Comparison of ENCODE assay signal across 18 cellular contexts in the genomic region with DNA sequence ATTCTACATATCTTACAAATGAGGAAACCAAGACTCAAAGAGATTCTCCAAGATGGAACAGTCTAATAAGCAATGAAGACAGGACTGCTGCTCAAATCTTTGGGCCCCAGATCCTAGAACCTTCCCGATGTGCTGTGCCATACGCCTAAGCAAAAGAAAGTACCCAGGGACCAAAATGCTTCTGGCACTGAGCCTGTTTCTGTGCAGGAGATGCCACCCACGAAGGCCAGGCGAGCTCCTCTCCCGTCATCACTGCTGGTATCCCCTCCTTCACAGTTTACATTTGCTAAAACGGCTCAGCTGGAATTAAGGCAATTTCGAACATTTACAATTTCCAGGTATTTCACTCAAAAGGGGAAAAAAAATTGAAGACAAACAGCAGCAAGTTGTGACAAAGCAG.
DNase-seq lines count a peak whose midpoint lies in the region; FAIRE-seq and TF ChIP-seq lines count a peak whose summit lies in the region.
"Had no signal": no experiment of that assay in that cellular context is flagged by ENCODE, and none has a peak within 500 bp of the region (broad histone marks: within the 10 kb centered on the region; RNA-seq: fewer than 3 reads in every experiment).

No MANE protein-coding gene starts in this region.

- H3K56ac ChIP-seq in H9 (ENCODE audit: insufficient read length, low read depth, low read length): no peak overlapping the region

- DNase-seq in SJCRH30: peak; percentile 26 to 31
- no peak for DNase-seq in endothelial cell of umbilical vein (ENCODE audit: low read depth, low spot score)
- DNase-seq in mesenteric fat pad (ENCODE audit: low spot score): no peak
- no peak for DNase-seq in H9
- no peak for DNase-seq in hepatic stellate cell (ENCODE audit: low spot score)
- DNase-seq: C1 segment of cervical spinal cord; Calu3; CD4-positive, alpha-beta memory T cell; COR-L47; DMS53; DMS79 treated with DMSO at 0.1 percent for 48 hours; GF-D8; GM23248; H7 had no signal

- no peak overlapping the region for H3K23ac ChIP-seq in H9 (ENCODE audit: insufficient read length, low read depth, low read length)

- H3K27me3 ChIP-seq in SJCRH30 (no peaks in the 10 kb centered on the region), endothelial cell of umbilical vein (ENCODE audit: control insufficient read depth in 2 of 2, insufficient read depth in 2 of 2, low read length in 2 of 2) (no peaks in the 10 kb centered on the region), H9 (ENCODE audit: insufficient read depth, low read length) (no peaks in the 10 kb centered on the region)

- H3T11ph ChIP-seq in H9 (ENCODE audit: low read length): no peak overlapping the region

- peaks cover 2 to 8% (median 8%) of the 10 kb centered on the region in 3 experiments; a peak in 4 of 7 replicates for H3K36me3 Mint-ChIP-seq in H9 (ENCODE audit: insufficient read depth in 1 of 3, low read depth in 3 of 3)

- no peak overlapping the region for H3K4me3 Mint-ChIP-seq in H9
- H3K4me3 Mint-ChIP-seq: CD4-positive, alpha-beta memory T cell had no signal

- no peak overlapping the region for H2BK5ac ChIP-seq in H9 (ENCODE audit: insufficient read length, low read length)

- no peak overlapping the region; a peak in 1 of 7 replicates for H3K27ac Mint-ChIP-seq in H9

- H3K4me2 ChIP-seq in endothelial cell of umbilical vein (ENCODE audit: insufficient read depth, low read length) (no peak overlapping the region), H9 (ENCODE audit: insufficient read depth, insufficient read length, low read length) (no peak overlapping the region)

- no peak overlapping the region for H2BK12ac ChIP-seq in H9 (ENCODE audit: insufficient read length, low read depth, low read length)

- no peaks in the 10 kb centered on the region for H3K9me3 Mint-ChIP-seq in H9

- BruUV-seq in endothelial cell of umbilical vein (replicated peaks; lab: Mats Ljungman, UMichigan): no TSS peak

- no peaks in the 10 kb centered on the region for H4K20me1 ChIP-seq in endothelial cell of umbilical vein (replicated peaks; ENCODE audit: control insufficient read depth, extremely low read depth, insufficient read depth, low read length)
- H4K20me1 ChIP-seq in H9 (ENCODE audit: control insufficient read depth, insufficient read depth, insufficient read length): peaks cover 2% of the 10 kb centered on the region

- no peak overlapping the region for H4K8ac ChIP-seq in H9 (replicated peaks; ENCODE audit: insufficient read length, low read depth, low read length)

- H3K4me3 ChIP-seq in SJCRH30: no peak overlapping the region
- no peak overlapping the region for H3K4me3 ChIP-seq in endothelial cell of umbilical vein (replicated peaks in 1 of 3; ENCODE audit: insufficient read depth in 1 of 3, low read depth in 1 of 3, low read length in 3 of 3)
- H3K4me3 ChIP-seq: GM23248 had no signal

- no peaks in the 10 kb centered on the region for H3K9me3 ChIP-seq in SJCRH30 (replicated peaks)
- no peaks in the 10 kb centered on the region for H3K9me3 ChIP-seq in endothelial cell of umbilical vein (replicated peaks; ENCODE audit: control insufficient read depth, insufficient read depth, low read length)
- no peaks in the 10 kb centered on the region for H3K9me3 ChIP-seq in H9 (ENCODE audit: control insufficient read depth, low read depth, low read length)

- H3K79me2 ChIP-seq in endothelial cell of umbilical vein (ENCODE audit: control insufficient read depth, insufficient read depth, low read length): no peaks in the 10 kb centered on the region
- H3K79me2 ChIP-seq in H9 (ENCODE audit: insufficient read depth, low read length): no peaks in the 10 kb centered on the region

- no peak overlapping the region for H2AFZ ChIP-seq in endothelial cell of umbilical vein (ENCODE audit: low read depth, low read length)
- H2AFZ ChIP-seq in H9 (ENCODE audit: low read length): no peak overlapping the region
- H2AFZ ChIP-seq: GM23248 had no signal

- TF ChIP-seq CTCF in endothelial cell of umbilical vein (IDR thresholded peaks at IDR 0.05; ENCODE audit: extremely low read depth in 1 of 2, insufficient read depth in 1 of 2, low read depth in 1 of 2, low read length in 2 of 2) (no peak), H9 (conservative IDR thresholded peaks at IDR 0.05) (no peak)

- H3K9ac ChIP-seq in endothelial cell of umbilical vein (replicated peaks; ENCODE audit: extremely low read depth, insufficient read depth, low read length): no peak overlapping the region
- no peak overlapping the region for H3K9ac ChIP-seq in H9 (ENCODE audit: extremely low read depth, insufficient read length, low read length)
- H3K9ac ChIP-seq: GM23248 had no signal

- no peak overlapping the region for H4K91ac ChIP-seq in H9 (ENCODE audit: insufficient read length, low read depth, low read length)

- H3K27ac ChIP-seq in SJCRH30: no peak overlapping the region
- H3K27ac ChIP-seq in endothelial cell of umbilical vein (ENCODE audit: insufficient read depth, low read depth, low read length): no peak overlapping the region
- peak overlapping the region; percentile 2 for H3K27ac ChIP-seq in temporal lobe (ENCODE audit: low read depth, low read length)
- H3K27ac ChIP-seq in H9 (ENCODE audit: insufficient read length, low read depth, low read length): no peak overlapping the region
- H3K27ac ChIP-seq: GM23248 had no signal

- no peaks in the 10 kb centered on the region for H3K9me1 ChIP-seq in endothelial cell of umbilical vein (replicated peaks; ENCODE audit: control insufficient read depth, extremely low read depth, insufficient read depth, low read length)

- H3K4me1 ChIP-seq in SJCRH30 (no peaks in the 10 kb centered on the region; the same call in 1 of the 2 replicates), endothelial cell of umbilical vein (ENCODE audit: control insufficient read depth, extremely low read depth, insufficient read depth, low read length) (no peaks in the 10 kb centered on the region), H9 (ENCODE audit: insufficient read depth, low read length) (0 out of 2 replicates have a peak, but pooled peaks cover 2% of the 10 kb centered on the region)

- H3K14ac ChIP-seq in H9 (ENCODE audit: insufficient read depth, low read length): no peak overlapping the region

- H3K4me1 Mint-ChIP-seq in H9: peaks cover 11 to 18% of the 10 kb centered on the region in 2 experiments
- H3K4me1 Mint-ChIP-seq: CD4-positive, alpha-beta memory T cell had no signal

- H2BK120ac ChIP-seq in H9 (ENCODE audit: low read depth, low read length, poor library complexity, severe bottlenecking): no peak overlapping the region

- H4K5ac ChIP-seq in H9 (ENCODE audit: insufficient read length, low read depth, low read length): no peak overlapping the region

- no peak overlapping the region for H2BK15ac ChIP-seq in H9 (ENCODE audit: low read depth, low read length)

- H3K27me3 Mint-ChIP-seq in H9 (ENCODE audit: low read depth): no peaks in the 10 kb centered on the region
- H3K27me3 Mint-ChIP-seq: CD4-positive, alpha-beta memory T cell had no signal

- H2BK20ac ChIP-seq in H9 (ENCODE audit: low read depth, low read length, poor library complexity, severe bottlenecking): no peak overlapping the region

- TF ChIP-seq POLR2A in endothelial cell of umbilical vein (IDR thresholded peaks at IDR 0.05; ENCODE audit: low read depth, low read length): no peak

- POLR2A ChIA-PET in endothelial cell of umbilical vein (lab: Charles Lee): no interaction called here

- no peaks in the 10 kb centered on the region for H3K23me2 ChIP-seq in H9 (ENCODE audit: insufficient read length, low read depth, low read length, poor library complexity, severe bottlenecking)

- peak; percentile 69 for FAIRE-seq in endothelial cell of umbilical vein (lab: Jason Lieb, UNC)
- FAIRE-seq: GM12891, GM18507, H1 had no signal

- no CpG with 5 or more reads among the region's 7 CpGs for WGBS in H9 (ENCODE audit: extremely low coverage, insufficient read length, low lambda C conversion rate)

- no peak overlapping the region for H2AK5ac ChIP-seq in H9 (ENCODE audit: insufficient read length, low read length)

- intact Hi-C loops in endothelial cell of umbilical vein (cut with micrococcal nuclease): no loop called here

- peaks cover 9% of the 10 kb centered on the region for H3K36me3 ChIP-seq in SJCRH30
- H3K36me3 ChIP-seq in endothelial cell of umbilical vein (ENCODE audit: control insufficient read depth in 2 of 2, extremely low read depth in 1 of 2, insufficient read depth in 2 of 2, low read length in 2 of 2): no peaks in the 10 kb centered on the region

- no peaks in the 10 kb centered on the region for H3K79me1 ChIP-seq in H9 (ENCODE audit: insufficient read depth, low read depth, low read length, poor library complexity, severe bottlenecking)

- dilution Hi-C loops in endothelial cell of umbilical vein (cut with MboI; ENCODE audit: extremely low pct_ligation_motif_present, low sequenced_read_pairs): no loop called here

- CTCF ChIA-PET in endothelial cell of umbilical vein (lab: Charles Lee): no interaction called here

- no peak overlapping the region for H3K18ac ChIP-seq in H9 (ENCODE audit: insufficient read length, low read depth, low read length)

- no peak overlapping the region for H3K4ac ChIP-seq in H9 (ENCODE audit: low read depth, low read length)

TF ChIP-seq in endothelial cell of umbilical vein, 7 proteins besides CTCF, POLR2A, EP300 and RAD21:
- TF ChIP-seq FOS (IDR thresholded peaks at IDR 0.05; ENCODE audit: borderline replicate concordance, insufficient read depth, low read length): no peak
- no peak for TF ChIP-seq POLR2AphosphoS5 (IDR thresholded peaks at IDR 0.05; ENCODE audit: insufficient read depth, low read depth, low read length)
- TF ChIP-seq MYC (IDR thresholded peaks at IDR 0.05; ENCODE audit: low read depth, low read length): no peak
- no peak for TF ChIP-seq EZH2 (IDR thresholded peaks at IDR 0.05; ENCODE audit: borderline replicate concordance, low read depth, low read length, severe bottlenecking)
- no peak for TF ChIP-seq GATA2 (IDR thresholded peaks at IDR 0.05; ENCODE audit: insufficient read depth, insufficient read length, low read depth, low read length)
- TF ChIP-seq JUN (IDR thresholded peaks at IDR 0.05; ENCODE audit: borderline replicate concordance, insufficient read depth, insufficient read length, low read depth): no peak
- no peak for TF ChIP-seq MAX (IDR thresholded peaks at IDR 0.05; ENCODE audit: insufficient read depth, insufficient read length)

Comparison
In these comparisons a context has a peak if more than half of its experiments do, and no peak if none do; other contexts are left out.
1. DNase-seq: peak in SJCRH30 (2 of 2); none in endothelial cell of umbilical vein (single experiment), mesenteric fat pad (single experiment), H9 (single experiment) and hepatic stellate cell (single experiment).